In the genomic region with DNA sequence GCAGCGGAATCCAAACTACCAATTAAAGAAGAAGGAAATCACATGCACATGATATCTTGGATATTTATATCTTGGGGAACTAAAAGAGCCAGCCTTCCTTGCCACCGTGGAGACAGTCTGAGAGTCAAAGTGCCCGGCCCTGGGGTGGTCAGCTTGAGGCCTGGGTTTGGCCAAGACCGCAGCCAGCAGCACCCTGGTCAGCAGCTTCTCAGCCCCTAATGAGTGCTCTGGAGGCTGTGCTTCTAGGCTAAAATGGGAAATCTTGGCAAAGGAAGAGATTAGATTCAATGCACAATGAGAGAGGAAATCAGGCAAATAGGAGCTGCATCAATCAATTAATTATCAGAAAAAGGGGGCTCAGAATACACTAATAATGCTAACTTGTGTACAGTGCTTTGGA, we compare ENCODE assay signal across 25 cellular contexts.
"Had no signal": no experiment of that assay in that cellular context is flagged by ENCODE, and none has a peak within 500 bp of the region (broad histone marks: within the 10 kb centered on the region; RNA-seq: fewer than 3 reads in every experiment).

No MANE protein-coding gene starts in this region.

- H3K4me3 Mint-ChIP-seq: activated CD4-positive, alpha-beta T cell treated with anti-CD3 and anti-CD28 coated beads for 36 hours; activated CD4-positive, alpha-beta T cell treated with anti-CD3 and anti-CD28 coated beads, Interleukin-2, amount 10 ng/mL, durations not matched to agents 7 days and 5 days; activated CD8-positive, alpha-beta T cell treated with anti-CD3 and anti-CD28 coated beads, Interleukin-2, amount 10 ng/mL, durations not matched to agents 7 days and 5 days; activated naive CD8-positive, alpha-beta T cell treated with anti-CD3 and anti-CD28 coated beads for 36 hours; T-helper 2 cell treated with Interferon-gamma antibody and Interleukin-4, amounts not matched to agents 5 μg/mL and 100 μg/mL, for 36 hours; WTC11 had no signal

- DNase-seq: activated CD4-positive, alpha-beta T cell treated with anti-CD3 and anti-CD28 coated beads for 36 hours; activated CD4-positive, alpha-beta T cell treated with anti-CD3 and anti-CD28 coated beads, Interleukin-2, amount 10 ng/mL, durations not matched to agents 7 days and 5 days; activated CD4-positive, alpha-beta T cell treated with anti-CD3 and anti-CD28 coated beads, Interleukin-2, amount 50 U/mL, for 48 hours; activated CD8-positive, alpha-beta memory T cell treated with anti-CD3 and anti-CD28 coated beads, Interleukin-2, amount 50 U/mL, for 48 hours; activated CD8-positive, alpha-beta T cell treated with anti-CD3 and anti-CD28 coated beads, Interleukin-2, amount 10 ng/mL, durations not matched to agents 7 days and 5 days; activated effector memory CD4-positive, alpha-beta T cell treated with Interleukin-2 at 50 U/mL for 16 hours; activated naive CD4-positive, alpha-beta T cell; activated naive CD4-positive, alpha-beta T cell treated with anti-CD3 and anti-CD28 coated beads, Interleukin-2, amount 50 U/mL, for 16 hours; activated naive CD8-positive, alpha-beta T cell treated with anti-CD3 and anti-CD28 coated beads for 36 hours; activated T-cell treated with anti-CD3 and anti-CD28 coated beads, Interleukin-2, amount 50 U/mL, for 48 hours; amniotic stem cell; aorta; NCI-H1092 treated with DMSO at 0.1 percent for 48 hours; NCI-H146; NCI-H187; NCI-H2029 treated with DMSO at 0.1 percent for 48 hours; NCI-H2171 treated with DMSO at 0.1 percent for 48 hours; NCI-H2227 treated with DMSO at 0.1 percent for 48 hours; PC-3; SIG-M5 had no signal

- H3K27ac Mint-ChIP-seq: activated CD4-positive, alpha-beta T cell treated with anti-CD3 and anti-CD28 coated beads for 36 hours; activated CD4-positive, alpha-beta T cell treated with anti-CD3 and anti-CD28 coated beads, Interleukin-2, amount 10 ng/mL, durations not matched to agents 7 days and 5 days; activated CD8-positive, alpha-beta T cell treated with anti-CD3 and anti-CD28 coated beads, Interleukin-2, amount 10 ng/mL, durations not matched to agents 7 days and 5 days; activated naive CD8-positive, alpha-beta T cell treated with anti-CD3 and anti-CD28 coated beads for 36 hours; T-helper 2 cell treated with Interferon-gamma antibody and Interleukin-4, amounts not matched to agents 5 μg/mL and 100 μg/mL, for 36 hours; WTC11 had no signal

- H3K27me3 Mint-ChIP-seq: activated CD4-positive, alpha-beta T cell treated with anti-CD3 and anti-CD28 coated beads for 36 hours; activated CD4-positive, alpha-beta T cell treated with anti-CD3 and anti-CD28 coated beads, Interleukin-2, amount 10 ng/mL, durations not matched to agents 7 days and 5 days; activated naive CD8-positive, alpha-beta T cell treated with anti-CD3 and anti-CD28 coated beads for 36 hours had no signal

- H3K4me3 ChIP-seq: breast epithelium, K562 had no signal

- H3K36me3 ChIP-seq: breast epithelium had no signal

- H3K27ac ChIP-seq: breast epithelium, RWPE1 had no signal

- H3K27me3 ChIP-seq: breast epithelium had no signal

- H3K36me3 Mint-ChIP-seq: activated naive CD8-positive, alpha-beta T cell treated with anti-CD3 and anti-CD28 coated beads for 36 hours; WTC11 had no signal

- H3K4me1 Mint-ChIP-seq: activated CD4-positive, alpha-beta T cell treated with anti-CD3 and anti-CD28 coated beads for 36 hours; activated CD4-positive, alpha-beta T cell treated with anti-CD3 and anti-CD28 coated beads, Interleukin-2, amount 10 ng/mL, durations not matched to agents 7 days and 5 days; activated naive CD8-positive, alpha-beta T cell treated with anti-CD3 and anti-CD28 coated beads for 36 hours had no signal

- H3K4me1 ChIP-seq: breast epithelium had no signal

- H3K9me3 ChIP-seq: breast epithelium had no signal
